Comparison of ENCODE assay signal across 24 cellular contexts in genomic region chr2:161344737-161345136, GRCh38.
"Had no signal": no experiment of that assay in that cellular context is flagged by ENCODE, and none has a peak within 500 bp of the region (broad histone marks: within the 10 kb centered on the region; RNA-seq: fewer than 3 reads in every experiment).

No MANE protein-coding gene starts in this region.

- H3K4me3 ChIP-seq: esophagus squamous epithelium, gastroesophageal sphincter, left ventricle myocardium inferior, lower lobe of right lung, prostate gland, right lobe of liver, stomach, thoracic aorta, transverse colon had no signal

- H3K4me1 ChIP-seq: esophagus squamous epithelium, lower lobe of right lung, prostate gland, right lobe of liver, stomach, transverse colon had no signal

- H3K4me3 Mint-ChIP-seq: dendritic cell treated with granulocyte-macrophage colony-stimulating factor and Interleukin-4, amounts not matched to agents 40 ng/mL and 50 ng/mL, for 4 days; effector memory CD8-positive, alpha-beta T cell; memory B cell; mesothelial cell of epicardium; natural killer cell treated with Interleukin-12 subunit alpha and Interleukin-12 subunit beta and Interleukin-15 and Interleukin-18, amount 100 ng/mL, for 72 hours had no signal

- H3K27ac Mint-ChIP-seq: dendritic cell treated with granulocyte-macrophage colony-stimulating factor and Interleukin-4, amounts not matched to agents 40 ng/mL and 50 ng/mL, for 4 days; memory B cell; mesothelial cell of epicardium; natural killer cell treated with Interleukin-12 subunit alpha and Interleukin-12 subunit beta and Interleukin-15 and Interleukin-18, amount 100 ng/mL, for 72 hours had no signal

- DNase-seq: effector memory CD8-positive, alpha-beta T cell; esophagus squamous epithelium; foreskin fibroblast; glutamatergic neuron; kidney; left cardiac atrium; left ventricle myocardium inferior; lower lobe of right lung; right lobe of liver; stimulated activated CD4-positive, alpha-beta T cell treated with anti-CD3 and anti-CD28 coated beads, Interleukin-15, amount 100 ng/mL, for 24 hours; stimulated activated CD4-positive, alpha-beta T cell treated with anti-CD3 and anti-CD28 coated beads, Interleukin-1b, Interleukin-23, amount 100 ng/mL, for 48 hours; stimulated activated CD4-positive, alpha-beta T cell treated with anti-CD3 and anti-CD28 coated beads, Interleukin-4, amount 100 ng/mL, for 24 hours; stimulated activated naive CD4-positive, alpha-beta T cell; stomach; substantia nigra; transverse colon had no signal

- ATAC-seq: effector memory CD8-positive, alpha-beta T cell; gastroesophageal sphincter; left cardiac atrium; lower lobe of right lung; natural killer cell treated with Interleukin-12 subunit alpha and Interleukin-12 subunit beta and Interleukin-15 and Interleukin-18, amount 100 ng/mL, for 72 hours; right lobe of liver had no signal

- FAIRE-seq: kidney had no signal

- H3K27me3 ChIP-seq: esophagus squamous epithelium, gastroesophageal sphincter, right lobe of liver, stomach, transverse colon had no signal

- H3K36me3 ChIP-seq: gastroesophageal sphincter, lower lobe of right lung, prostate gland, right lobe of liver, stomach, thoracic aorta, transverse colon had no signal

- H2AFZ ChIP-seq: parathyroid adenoma had no signal

- H3K9ac ChIP-seq: parathyroid adenoma had no signal

- H3K27ac ChIP-seq: esophagus squamous epithelium, gastroesophageal sphincter, left ventricle myocardium inferior, lower lobe of right lung, parathyroid adenoma, prostate gland, right lobe of liver, stomach, thoracic aorta, transverse colon had no signal

- H3K9me3 Mint-ChIP-seq: effector memory CD8-positive, alpha-beta T cell; natural killer cell treated with Interleukin-12 subunit alpha and Interleukin-12 subunit beta and Interleukin-15 and Interleukin-18, amount 100 ng/mL, for 72 hours had no signal

- H3K27me3 Mint-ChIP-seq: dendritic cell treated with granulocyte-macrophage colony-stimulating factor and Interleukin-4, amounts not matched to agents 40 ng/mL and 50 ng/mL, for 4 days; effector memory CD8-positive, alpha-beta T cell; memory B cell; natural killer cell treated with Interleukin-12 subunit alpha and Interleukin-12 subunit beta and Interleukin-15 and Interleukin-18, amount 100 ng/mL, for 72 hours had no signal

- H3K9me3 ChIP-seq: esophagus squamous epithelium, gastroesophageal sphincter, left ventricle myocardium inferior, lower lobe of right lung, prostate gland, right lobe of liver, stomach, thoracic aorta had no signal
